20 cellular contexts compared by ENCODE assay signal in genomic region chr2:158498749-158499136, GRCh38. TPM values are rescaled to one million over a fixed set of nuclear protein-coding genes. Genes with fewer than 3 reads are reported as not detected.
DNase-seq lines count a peak whose midpoint lies in the region; ATAC-seq and TF ChIP-seq lines count a peak whose summit lies in the region.
"Had no signal": no experiment of that assay in that cellular context is flagged by ENCODE, and none has a peak within 500 bp of the region (broad histone marks: within the 10 kb centered on the region; RNA-seq: fewer than 3 reads in every experiment).

No MANE protein-coding gene starts in this region.

- TF ChIP-seq CTCF in GM23338 (conservative IDR thresholded peaks at IDR 0.05; ENCODE audit: low read depth in 2 of 2) (no peak), gastroesophageal sphincter (IDR thresholded peaks at IDR 0.05) (no peak), nephron progenitor cell (IDR thresholded peaks at IDR 0.05) (no peak), thyroid gland (IDR thresholded peaks at IDR 0.05) (no peak)

- peak; percentile 64 for ATAC-seq in GM23338
- no peak for ATAC-seq in T-helper 17 cell
- ATAC-seq in gastroesophageal sphincter: no peak
- ATAC-seq: HCT116 had no signal

- no peaks in the 10 kb centered on the region for H3K9me3 ChIP-seq in T-helper 17 cell (ENCODE audit: control insufficient read depth, low read length, poor library complexity, severe bottlenecking)
- H3K9me3 ChIP-seq in gastroesophageal sphincter: no peaks in the 10 kb centered on the region
- no peaks in the 10 kb centered on the region for H3K9me3 ChIP-seq in thyroid gland

- H3K4me3 ChIP-seq in GM23338 (no peak overlapping the region), gastroesophageal sphincter (no peak overlapping the region), thyroid gland (replicated peaks in 1 of 3) (no peak overlapping the region)

- H3K27ac ChIP-seq in GM23338 (ENCODE audit: low read depth) (peak overlapping the region; percentile 29; the same call in 1 of the 2 replicates), gastroesophageal sphincter (peak overlapping the region; percentile 23 to 68 (median 42)), thyroid gland (no peak overlapping the region)
- H3K27ac ChIP-seq: C4-2B, KMS-11, RWPE1 had no signal

- no peak overlapping the region for H2AFZ ChIP-seq in GM23338

- H3K27ac Mint-ChIP-seq in GM23338 (peak overlapping the region; percentile 73), T-helper 17 cell (peak overlapping the region; percentile 81), nephron progenitor cell (peak overlapping the region; percentile 44)
- no peak overlapping the region for H3K27ac Mint-ChIP-seq in activated naive CD8-positive, alpha-beta T cell treated with anti-CD3 and anti-CD28 coated beads for 36 hours

- intact Hi-C loops in thyroid gland (cut with DNase I): no loop called here

- H3K9me3 Mint-ChIP-seq in GM23338 (no peaks in the 10 kb centered on the region), nephron progenitor cell (no peaks in the 10 kb centered on the region)
- H3K9me3 Mint-ChIP-seq in activated naive CD8-positive, alpha-beta T cell treated with anti-CD3 and anti-CD28 coated beads for 36 hours: no peaks in the 10 kb centered on the region

- H3K4me1 ChIP-seq in GM23338 (ENCODE audit: insufficient read depth) (peaks cover 26% of the 10 kb centered on the region), gastroesophageal sphincter (peaks cover 19 to 99% (median 22%) of the 10 kb centered on the region in 3 donors), thyroid gland (peaks cover 7 to 18% of the 10 kb centered on the region in 2 donors)

- H4K20me1 ChIP-seq in GM23338 (replicated peaks; ENCODE audit: insufficient read depth): peaks cover 10% of the 10 kb centered on the region

- H3K9me2 ChIP-seq in GM23338 (ENCODE audit: insufficient read depth): no peaks in the 10 kb centered on the region

- H3K4me3 Mint-ChIP-seq in GM23338: no peak overlapping the region
- no peak overlapping the region for H3K4me3 Mint-ChIP-seq in T-helper 17 cell
- no peak overlapping the region for H3K4me3 Mint-ChIP-seq in nephron progenitor cell
- H3K4me3 Mint-ChIP-seq in activated naive CD8-positive, alpha-beta T cell treated with anti-CD3 and anti-CD28 coated beads for 36 hours: no peak overlapping the region

- no peaks in the 10 kb centered on the region for H3F3A ChIP-seq in GM23338 (replicated peaks; ENCODE audit: low read depth)

- no peak for DNase-seq in GM23338 (ENCODE audit: low spot score)
- no peak for DNase-seq in T-helper 17 cell
- DNase-seq in nephron progenitor cell: no peak
- DNase-seq in thyroid gland: no peak
- no peak for DNase-seq in putamen (ENCODE audit: low spot score)
- no peak for DNase-seq in activated naive CD8-positive, alpha-beta T cell treated with anti-CD3 and anti-CD28 coated beads for 36 hours
- no peak for DNase-seq in UCSD-AML1 (lab: John Stamatoyannopoulos, UW; ENCODE audit: unreplicated experiment)
- DNase-seq: AML-193, DMS79, MV-4-11, NCI-H1694 treated with DMSO at 0.1 percent for 48 hours, NCI-H2227 treated with DMSO at 0.1 percent for 48 hours, NCI-H510A treated with DMSO at 0.1 percent for 48 hours, NCI-H774, SIG-M5 had no signal

- H3K79me2 ChIP-seq in GM23338 (replicated peaks; ENCODE audit: insufficient read depth): peaks cover 99% of the 10 kb centered on the region

- no peaks in the 10 kb centered on the region for H3K27me3 Mint-ChIP-seq in GM23338 (ENCODE audit: insufficient read depth, low read depth, poor library complexity)
- no peaks in the 10 kb centered on the region for H3K27me3 Mint-ChIP-seq in T-helper 17 cell
- no peaks in the 10 kb centered on the region for H3K27me3 Mint-ChIP-seq in nephron progenitor cell (ENCODE audit: low read depth, poor library complexity)
- H3K27me3 Mint-ChIP-seq in activated naive CD8-positive, alpha-beta T cell treated with anti-CD3 and anti-CD28 coated beads for 36 hours: no peaks in the 10 kb centered on the region

- 89 to 100% methylated on average over 2 to 3 of the region's 3 CpGs for WGBS in gastroesophageal sphincter (ENCODE audit: low coverage in 1 of 2), 2 donors
- 86 to 90% methylated on average over 3 of the region's 3 CpGs for WGBS in thyroid gland, 2 donors

- H3K4me2 ChIP-seq in GM23338: no peak overlapping the region
- H3K4me2 ChIP-seq: KMS-11 had no signal

- H3K27me3 ChIP-seq in GM23338 (ENCODE audit: insufficient read depth) (no peaks in the 10 kb centered on the region), gastroesophageal sphincter (no peaks in the 10 kb centered on the region), thyroid gland (no peaks in the 10 kb centered on the region)

- no peak for TF ChIP-seq POLR2A in gastroesophageal sphincter (IDR thresholded peaks at IDR 0.05)
- TF ChIP-seq POLR2A in thyroid gland (IDR thresholded peaks at IDR 0.05): no peak

- no peak for TF ChIP-seq EP300 in gastroesophageal sphincter (IDR thresholded peaks at IDR 0.05)

- peaks cover 40% of the 10 kb centered on the region for H3K4me1 Mint-ChIP-seq in GM23338
- H3K4me1 Mint-ChIP-seq in T-helper 17 cell: peaks cover 12% of the 10 kb centered on the region
- H3K4me1 Mint-ChIP-seq in nephron progenitor cell: peaks cover 40% of the 10 kb centered on the region
- H3K4me1 Mint-ChIP-seq in activated naive CD8-positive, alpha-beta T cell treated with anti-CD3 and anti-CD28 coated beads for 36 hours: peaks cover 7% of the 10 kb centered on the region

- no peaks in the 10 kb centered on the region; the same call in 2 of the 3 replicates for H3K36me3 Mint-ChIP-seq in GM23338 (ENCODE audit: low read depth)
- H3K36me3 Mint-ChIP-seq in T-helper 17 cell (ENCODE audit: low read depth): no peaks in the 10 kb centered on the region
- no peaks in the 10 kb centered on the region for H3K36me3 Mint-ChIP-seq in nephron progenitor cell (ENCODE audit: low read depth)
- peaks cover 11% of the 10 kb centered on the region for H3K36me3 Mint-ChIP-seq in activated naive CD8-positive, alpha-beta T cell treated with anti-CD3 and anti-CD28 coated beads for 36 hours

- H3K36me3 ChIP-seq in GM23338 (ENCODE audit: insufficient read depth) (no peaks in the 10 kb centered on the region), gastroesophageal sphincter (no peaks in the 10 kb centered on the region), thyroid gland (no peaks in the 10 kb centered on the region)

TF ChIP-seq in GM23338, 12 proteins besides CTCF, POLR2A, EP300 and RAD21:
- no peak for TF ChIP-seq ETS1 (IDR thresholded peaks at IDR 0.05)

RNA-seq across cellular contexts. Expression of gene PKP4, which starts 42.0 kb away (rescaled TPM):
- total RNA-seq in GM23338 (2014; rRNA removed; shearing (Covaris generic)): 66.7 and 92.3 TPM in 2 replicates
- 34.6 and 35.7 TPM in 2 replicates for polyA plus RNA-seq in GM23338 (2016; fragmentation: Nextera tagmentation; extraction: Ambion mirVana)
- total RNA-seq in T-helper 17 cell (10 to 100 TPM; 26.6 to 28.9 TPM), gastroesophageal sphincter (100 to 1,000 TPM in 2 of 4 donors, 10 to 100 TPM in 2; 58.2 to 115 (median 89.9) TPM), thyroid gland (100 to 1,000 TPM; 117 to 155 (median 136) TPM)
- total RNA-seq in activated naive CD8-positive, alpha-beta T cell treated with anti-CD3 and anti-CD28 coated beads for 36 hours: 10 to 100 TPM; 35.3 to 38.2 TPM

RNA-seq across cellular contexts. Expression of gene CCDC148, which starts 42.2 kb away (rescaled TPM):
- total RNA-seq in GM23338 (2014; rRNA removed; shearing (Covaris generic)): 0.16 and 1.2 TPM in 2 replicates
- 1.3 and 1.8 TPM in 2 replicates for polyA plus RNA-seq in GM23338 (2016; fragmentation: Nextera tagmentation; extraction: Ambion mirVana)
- not detected for total RNA-seq in T-helper 17 cell
- total RNA-seq in gastroesophageal sphincter: 1 to 10 TPM in 2 of 4 donors, under 1 TPM in 2; 0.78 to 1.6 (median 1.1) TPM
- 10 to 100 TPM in 1 of 4 donors, 1 to 10 TPM in 3; 4.6 to 10.7 (median 7.4) TPM for total RNA-seq in thyroid gland
- not detected for total RNA-seq in activated naive CD8-positive, alpha-beta T cell treated with anti-CD3 and anti-CD28 coated beads for 36 hours

Comparison
In these comparisons a context has a peak if more than half of its experiments do, and no peak if none do; other contexts are left out.
1. H3K27ac ChIP-seq: peak in GM23338 (single experiment) and gastroesophageal sphincter (4 of 4); none in thyroid gland (0 of 3).